ENCODE assay signal across 1 cellular context in the genomic region with DNA sequence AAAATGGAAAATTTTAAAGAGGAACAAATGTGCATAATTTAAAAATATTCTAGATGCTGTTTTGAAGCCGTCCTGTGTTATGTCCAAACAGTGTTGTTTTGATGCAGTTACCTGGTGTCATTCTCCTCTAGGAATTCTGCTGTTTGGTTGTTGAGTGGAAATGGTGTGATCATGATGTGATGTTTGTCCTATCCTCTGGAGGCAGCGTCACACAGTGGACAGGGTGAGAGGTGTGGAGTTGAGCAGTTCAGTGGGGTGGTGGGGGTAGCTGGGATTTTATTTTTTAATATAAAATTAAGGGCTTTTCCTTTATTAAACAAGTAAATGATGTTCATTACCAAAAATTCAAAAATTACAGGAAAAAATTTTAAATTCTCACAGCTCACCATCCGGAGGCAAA.
TF ChIP-seq lines count a peak whose summit lies in the region.

No MANE protein-coding gene starts in this region.

TF ChIP-seq in HepG2, 621 proteins besides CTCF, POLR2A, EP300 and RAD21 (continued from another document):
- TF ChIP-seq, protein P1, sequence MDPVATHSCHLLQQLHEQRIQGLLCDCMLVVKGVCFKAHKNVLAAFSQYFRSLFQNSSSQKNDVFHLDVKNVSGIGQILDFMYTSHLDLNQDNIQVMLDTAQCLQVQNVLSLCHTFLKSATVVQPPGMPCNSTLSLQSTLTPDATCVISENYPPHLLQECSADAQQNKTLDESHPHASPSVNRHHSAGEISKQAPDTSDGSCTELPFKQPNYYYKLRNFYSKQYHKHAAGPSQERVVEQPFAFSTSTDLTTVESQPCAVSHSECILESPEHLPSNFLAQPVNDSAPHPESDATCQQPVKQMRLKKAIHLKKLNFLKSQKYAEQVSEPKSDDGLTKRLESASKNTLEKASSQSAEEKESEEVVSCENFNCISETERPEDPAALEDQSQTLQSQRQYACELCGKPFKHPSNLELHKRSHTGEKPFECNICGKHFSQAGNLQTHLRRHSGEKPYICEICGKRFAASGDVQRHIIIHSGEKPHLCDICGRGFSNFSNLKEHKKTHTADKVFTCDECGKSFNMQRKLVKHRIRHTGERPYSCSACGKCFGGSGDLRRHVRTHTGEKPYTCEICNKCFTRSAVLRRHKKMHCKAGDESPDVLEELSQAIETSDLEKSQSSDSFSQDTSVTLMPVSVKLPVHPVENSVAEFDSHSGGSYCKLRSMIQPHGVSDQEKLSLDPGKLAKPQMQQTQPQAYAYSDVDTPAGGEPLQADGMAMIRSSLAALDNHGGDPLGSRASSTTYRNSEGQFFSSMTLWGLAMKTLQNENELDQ (CRISPR knock-in tag; IDR thresholded peaks at IDR 0.05; ENCODE audit: borderline replicate concordance), result no peak
